ENCODE assay signal across 9 cellular contexts in the genomic region with DNA sequence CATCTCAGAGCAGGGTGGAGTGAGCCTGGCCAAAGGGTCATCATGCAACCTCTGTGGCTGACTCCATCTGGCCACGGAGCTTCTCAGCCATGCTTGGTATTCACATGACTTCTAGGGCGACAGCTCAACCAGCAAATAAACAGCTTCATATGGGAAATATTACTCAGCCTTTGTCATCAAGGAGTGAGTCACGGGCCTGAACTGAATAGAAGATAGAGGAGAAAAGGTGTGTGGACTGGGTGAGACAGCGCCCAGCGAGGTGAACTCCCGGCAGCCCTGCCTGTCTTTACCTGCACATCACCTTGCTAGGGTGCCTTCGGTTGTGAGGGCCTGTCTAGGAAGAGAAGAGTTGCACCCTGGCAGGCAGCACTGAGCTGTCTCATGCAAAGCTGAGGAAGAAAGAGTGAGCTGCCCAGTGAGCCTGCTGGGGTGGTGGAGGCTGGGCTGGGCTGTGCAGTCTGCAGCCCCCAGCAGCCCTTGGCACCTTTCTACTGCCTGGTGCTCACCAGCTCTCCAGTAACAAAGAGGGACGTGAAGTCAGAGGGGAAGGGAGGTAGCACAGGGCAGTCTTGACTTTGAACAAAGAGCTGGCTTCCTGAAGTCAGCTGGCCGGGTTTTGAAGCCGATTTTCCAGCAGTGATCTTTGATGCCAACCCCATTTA.
A peak's percentile ranks its signal among the peaks of the same experiment; 100 is the strongest.
DNase-seq lines count a peak whose midpoint lies in the region; ATAC-seq and TF ChIP-seq lines count a peak whose summit lies in the region.
"Had no signal": no experiment of that assay in that cellular context is flagged by ENCODE, and none has a peak within 500 bp of the region (broad histone marks: within the 10 kb centered on the region; RNA-seq: fewer than 3 reads in every experiment).

No MANE protein-coding gene starts in this region.

- intact Hi-C loops in activated CD4-positive, alpha-beta memory T cell treated with anti-CD3 and anti-CD28 coated beads for 36 hours (cut with micrococcal nuclease), result loop anchor here (1.0 to 5.0 kb wide), 8 partner anchors 28 to 331 kb away; partner anchors contain the start of gene LANCL2

- H3K4me1 Mint-ChIP-seq in activated CD4-positive, alpha-beta memory T cell treated with anti-CD3 and anti-CD28 coated beads for 36 hours (ENCODE audit: low read depth), result peaks cover 20% of the 10 kb centered on the region
- H3K4me1 Mint-ChIP-seq in activated CD4-positive, alpha-beta memory T cell treated with anti-CD3 and anti-CD28 coated beads, Interleukin-2, amount 10 ng/mL, durations not matched to agents 7 days and 5 days, result peaks cover 20% of the 10 kb centered on the region

- ATAC-seq in GM18909 (IDR thresholded peaks at IDR 0.05; ENCODE audit: poor library complexity, unreplicated experiment), result no peak

- no peak overlapping the region for H3K27ac Mint-ChIP-seq in activated CD4-positive, alpha-beta memory T cell treated with anti-CD3 and anti-CD28 coated beads for 36 hours
- H3K27ac Mint-ChIP-seq in activated CD4-positive, alpha-beta memory T cell treated with anti-CD3 and anti-CD28 coated beads, Interleukin-2, amount 10 ng/mL, durations not matched to agents 7 days and 5 days, result no peak overlapping the region

- no peak overlapping the region for H3K4me3 Mint-ChIP-seq in activated CD4-positive, alpha-beta memory T cell treated with anti-CD3 and anti-CD28 coated beads for 36 hours
- no peak overlapping the region for H3K4me3 Mint-ChIP-seq in activated CD4-positive, alpha-beta memory T cell treated with anti-CD3 and anti-CD28 coated beads, Interleukin-2, amount 10 ng/mL, durations not matched to agents 7 days and 5 days

- H3K27me3 Mint-ChIP-seq in activated CD4-positive, alpha-beta memory T cell treated with anti-CD3 and anti-CD28 coated beads for 36 hours, result peaks cover 17% of the 10 kb centered on the region
- peaks cover 21% of the 10 kb centered on the region for H3K27me3 Mint-ChIP-seq in activated CD4-positive, alpha-beta memory T cell treated with anti-CD3 and anti-CD28 coated beads, Interleukin-2, amount 10 ng/mL, durations not matched to agents 7 days and 5 days

- POLR2A ChIA-PET in activated CD4-positive, alpha-beta memory T cell treated with anti-CD3 and anti-CD28 coated beads for 36 hours (lab: Charles Lee), result interaction anchor here (1.5 kb wide), 1 partner anchor 176 kb away, joined by 6 read pairs; no protein-coding TSS in a partner anchor
- POLR2A ChIA-PET in activated CD4-positive, alpha-beta memory T cell treated with anti-CD3 and anti-CD28 coated beads, Interleukin-2, amount 10 ng/mL, durations not matched to agents 7 days and 5 days (lab: Charles Lee), result no interaction called here

- no peaks in the 10 kb centered on the region for H3K36me3 Mint-ChIP-seq in activated CD4-positive, alpha-beta memory T cell treated with anti-CD3 and anti-CD28 coated beads for 36 hours
- no peaks in the 10 kb centered on the region for H3K36me3 Mint-ChIP-seq in activated CD4-positive, alpha-beta memory T cell treated with anti-CD3 and anti-CD28 coated beads, Interleukin-2, amount 10 ng/mL, durations not matched to agents 7 days and 5 days (ENCODE audit: low read depth)

- peak; percentile 51 for DNase-seq in activated CD4-positive, alpha-beta memory T cell treated with anti-CD3 and anti-CD28 coated beads for 36 hours
- DNase-seq in activated CD4-positive, alpha-beta memory T cell treated with anti-CD3 and anti-CD28 coated beads, Interleukin-2, amount 10 ng/mL, durations not matched to agents 7 days and 5 days, result no peak
- DNase-seq in RKO (ENCODE audit: low spot score), result peak; percentile 96
- peak; percentile 99 for DNase-seq in fibroblast of mammary gland (ENCODE audit: low read depth)
- peak; percentile 45 for DNase-seq in stimulated activated CD4-positive, alpha-beta T cell treated with anti-CD3 and anti-CD28 coated beads, Interleukin-1b, Interleukin-23, amount 100 ng/mL, for 48 hours
- no peak for DNase-seq in NCI-H2081 (lab: John Stamatoyannopoulos, UW)
- no peak for DNase-seq in Kasumi-1 (lab: John Stamatoyannopoulos, UW)
- DNase-seq: DND-41 had no signal

- H3K9me3 Mint-ChIP-seq in activated CD4-positive, alpha-beta memory T cell treated with anti-CD3 and anti-CD28 coated beads for 36 hours, result no peaks in the 10 kb centered on the region
- H3K9me3 Mint-ChIP-seq in activated CD4-positive, alpha-beta memory T cell treated with anti-CD3 and anti-CD28 coated beads, Interleukin-2, amount 10 ng/mL, durations not matched to agents 7 days and 5 days, result no peaks in the 10 kb centered on the region

- CTCF ChIA-PET in activated CD4-positive, alpha-beta memory T cell treated with anti-CD3 and anti-CD28 coated beads for 36 hours (lab: Charles Lee), result interaction anchor here (1.0 to 1.4 kb wide), 2 partner anchors 176 to 374 kb away, joined by 3 read pairs; partner anchors contain the start of gene SEC61G
- CTCF ChIA-PET in activated CD4-positive, alpha-beta memory T cell treated with anti-CD3 and anti-CD28 coated beads, Interleukin-2, amount 10 ng/mL, durations not matched to agents 7 days and 5 days (lab: Charles Lee), result interaction anchor here (1.0 kb wide), 1 partner anchor 122 kb away, joined by 3 read pairs; no protein-coding TSS in a partner anchor

- no peak for TF ChIP-seq CTCF in fibroblast of mammary gland (conservative IDR thresholded peaks at IDR 0.05; ENCODE audit: control insufficient read depth, insufficient read depth, low read depth, low read length)

- H3K4me3 ChIP-seq in fibroblast of mammary gland (ENCODE audit: control insufficient read depth, low read depth, low read length), result no peak overlapping the region

Comparison
In these comparisons a context has a peak if more than half of its experiments do, and no peak if none do; other contexts are left out.
1. DNase-seq: peak in activated CD4-positive, alpha-beta memory T cell treated with anti-CD3 and anti-CD28 coated beads for 36 hours (single experiment), RKO (single experiment), fibroblast of mammary gland (single experiment) and stimulated activated CD4-positive, alpha-beta T cell treated with anti-CD3 and anti-CD28 coated beads, Interleukin-1b, Interleukin-23, amount 100 ng/mL, for 48 hours (single experiment); none in activated CD4-positive, alpha-beta memory T cell treated with anti-CD3 and anti-CD28 coated beads, Interleukin-2, amount 10 ng/mL, durations not matched to agents 7 days and 5 days (single experiment), NCI-H2081 (0 of 2) and Kasumi-1 (0 of 2).